ENCODE assay signal across 17 cellular contexts in the genomic region with DNA sequence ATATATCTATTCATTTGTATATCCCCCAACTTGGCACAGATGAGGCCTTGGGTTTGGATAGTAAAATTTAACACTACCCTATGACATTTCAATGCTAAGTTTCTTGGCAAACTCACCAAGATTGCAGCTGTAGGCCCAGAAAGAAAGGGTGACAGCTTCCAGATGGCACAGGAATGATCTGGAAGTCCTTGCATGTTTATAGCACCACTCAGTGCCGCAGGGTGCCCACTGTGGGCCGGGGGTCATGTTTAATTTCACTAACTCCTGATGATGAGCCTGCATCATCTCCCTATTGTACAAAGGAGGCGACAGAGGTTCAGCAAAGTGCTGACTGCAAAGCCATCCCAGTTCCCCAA.
DNase-seq lines count a peak whose midpoint lies in the region; ATAC-seq, FAIRE-seq and TF ChIP-seq lines count a peak whose summit lies in the region.
"Had no signal": no experiment of that assay in that cellular context is flagged by ENCODE, and none has a peak within 500 bp of the region (broad histone marks: within the 10 kb centered on the region; RNA-seq: fewer than 3 reads in every experiment).

No MANE protein-coding gene starts in this region.

- no peaks in the 10 kb centered on the region for H4K20me1 ChIP-seq in H1 (replicated peaks in 1 of 2; ENCODE audit: control insufficient read depth in 1 of 2, insufficient read depth in 2 of 2, low read length in 2 of 2)

- no peak overlapping the region for H2AFZ ChIP-seq in H1 (ENCODE audit: low read length)

- no peak overlapping the region for H3K4me2 ChIP-seq in H1 (ENCODE audit: insufficient read depth in 1 of 2, low read depth in 2 of 2, low read length in 2 of 2)
- H3K4me2 ChIP-seq: A549 had no signal

- no peak overlapping the region for H3K23ac ChIP-seq in H1 (ENCODE audit: insufficient read length)

- H3K18ac ChIP-seq in H1 (ENCODE audit: extremely low read depth, low read length), result no peak overlapping the region

- H3K79me2 ChIP-seq in H1 (ENCODE audit: control insufficient read depth in 1 of 2, insufficient read depth in 2 of 2, low read length in 2 of 2), result no peaks in the 10 kb centered on the region

- H3K23me2 ChIP-seq in H1 (ENCODE audit: low read depth, low read length), result no peaks in the 10 kb centered on the region

- H4K5ac ChIP-seq in H1 (ENCODE audit: insufficient read length, low read depth, low read length), result no peak overlapping the region

- intact Hi-C loops in activated naive CD4-positive, alpha-beta T cell treated with anti-CD3 and anti-CD28 coated beads for 36 hours (cut with micrococcal nuclease), result loop anchor here (1.0 kb wide), 1 partner anchor 31 kb away; no protein-coding TSS in a partner anchor
- intact Hi-C loops in kidney (cut with DNase I), result no loop called here

- no peaks in the 10 kb centered on the region for H3K9me3 Mint-ChIP-seq in activated naive CD4-positive, alpha-beta T cell treated with anti-CD3 and anti-CD28 coated beads for 36 hours
- H3K9me3 Mint-ChIP-seq in activated naive CD4-positive, alpha-beta T cell treated with anti-CD3 and anti-CD28 coated beads, Interleukin-2, amount 10 ng/mL, durations not matched to agents 7 days and 5 days, result no peaks in the 10 kb centered on the region
- H3K9me3 Mint-ChIP-seq in activated CD8-positive, alpha-beta memory T cell treated with anti-CD3 and anti-CD28 coated beads, Interleukin-2, amount 10 ng/mL, durations not matched to agents 7 days and 5 days (ENCODE audit: low read depth), result no peaks in the 10 kb centered on the region

- no peak for ATAC-seq in activated CD8-positive, alpha-beta memory T cell treated with anti-CD3 and anti-CD28 coated beads, Interleukin-2, amount 10 ng/mL, durations not matched to agents 7 days and 5 days
- ATAC-seq: A549 had no signal

- H3K4ac ChIP-seq in H1 (replicated peaks; ENCODE audit: insufficient read length, low read depth, low read length), result no peak overlapping the region

- H3K4me3 Mint-ChIP-seq in activated naive CD4-positive, alpha-beta T cell treated with anti-CD3 and anti-CD28 coated beads for 36 hours, result no peak overlapping the region
- H3K4me3 Mint-ChIP-seq in activated naive CD4-positive, alpha-beta T cell treated with anti-CD3 and anti-CD28 coated beads, Interleukin-2, amount 10 ng/mL, durations not matched to agents 7 days and 5 days, result no peak overlapping the region
- H3K4me3 Mint-ChIP-seq in activated CD8-positive, alpha-beta memory T cell treated with anti-CD3 and anti-CD28 coated beads, Interleukin-2, amount 10 ng/mL, durations not matched to agents 7 days and 5 days, result no peak overlapping the region

- no peak for TF ChIP-seq EP300 in H1 (IDR thresholded peaks at IDR 0.05; ENCODE audit: borderline replicate concordance in 1 of 2, low read depth in 2 of 2, low read length in 2 of 2)

- H4K8ac ChIP-seq in H1 (ENCODE audit: extremely low read depth, insufficient read depth, low read length), result no peak overlapping the region

- H2BK15ac ChIP-seq in H1 (ENCODE audit: low read length), result no peak overlapping the region

- no peak for DNase-seq in activated naive CD4-positive, alpha-beta T cell treated with anti-CD3 and anti-CD28 coated beads for 36 hours
- no peak for DNase-seq in activated naive CD4-positive, alpha-beta T cell treated with anti-CD3 and anti-CD28 coated beads, Interleukin-2, amount 10 ng/mL, durations not matched to agents 7 days and 5 days
- DNase-seq in H1 (ENCODE audit: low read depth in 1 of 2, low spot score in 2 of 2), result no peak
- DNase-seq in H7, result no peak
- no peak for DNase-seq in activated CD8-positive, alpha-beta memory T cell treated with anti-CD3 and anti-CD28 coated beads, Interleukin-2, amount 10 ng/mL, durations not matched to agents 7 days and 5 days
- no peak for DNase-seq in kidney
- DNase-seq: activated CD4-positive, alpha-beta T cell treated with anti-CD3 and anti-CD28 coated beads, Interleukin-2, amount 50 U/mL, for 48 hours; activated naive CD4-positive, alpha-beta T cell treated with Interleukin-2 at 50 U/mL for 16 hours; DND-41; NCI-H1436; NCI-H82; stimulated activated CD4-positive, alpha-beta T cell treated with anti-CD3 and anti-CD28 coated beads, Interleukin-12 subunit alpha, Interleukin-12 subunit beta, amount 100 ng/mL, for 4 hours; SW 1271 had no signal

- 93% methylated on average over 3 of the region's 3 CpGs; no CpG with 5 or more reads in 1 of the 2 experiments for WGBS in H1 (ENCODE audit: extremely low coverage in 1 of 2, insufficient coverage in 1 of 2, insufficient read length in 1 of 2, insufficient replicate concordance in 2 of 2, low coverage in 1 of 2, low lambda C conversion rate in 2 of 2, missing lambda C conversion rate in 1 of 2), 2 experiments
- WGBS in urinary bladder, result 33% methylated on average over 3 of the region's 3 CpGs

- H3K4me1 Mint-ChIP-seq in activated naive CD4-positive, alpha-beta T cell treated with anti-CD3 and anti-CD28 coated beads for 36 hours (ENCODE audit: low read depth), result peaks cover 33% of the 10 kb centered on the region
- H3K4me1 Mint-ChIP-seq in activated naive CD4-positive, alpha-beta T cell treated with anti-CD3 and anti-CD28 coated beads, Interleukin-2, amount 10 ng/mL, durations not matched to agents 7 days and 5 days, result peaks cover 50% of the 10 kb centered on the region
- peaks cover 39% of the 10 kb centered on the region for H3K4me1 Mint-ChIP-seq in activated CD8-positive, alpha-beta memory T cell treated with anti-CD3 and anti-CD28 coated beads, Interleukin-2, amount 10 ng/mL, durations not matched to agents 7 days and 5 days

- TF ChIP-seq CTCF in H1 (IDR thresholded peaks at IDR 0.05; ENCODE audit: control extremely low read depth in 1 of 3, insufficient read depth in 1 of 3, low read depth in 1 of 3, low read length in 3 of 3) (peak in 1 of 3 experiments; percentile 20; a peak in 2 of 4 replicates), kidney (IDR thresholded peaks at IDR 0.05; ENCODE audit: borderline replicate concordance, extremely low read depth, insufficient read depth) (no peak)

- no peak overlapping the region for H4K91ac ChIP-seq in H1 (replicated peaks; ENCODE audit: insufficient read length, low read length)

- H2AK5ac ChIP-seq in H1 (ENCODE audit: low read depth, low read length), result no peak overlapping the region

- no peak overlapping the region for H3K14ac ChIP-seq in H1 (ENCODE audit: insufficient read length)

- H2BK20ac ChIP-seq in H1 (ENCODE audit: low read length), result no peak overlapping the region

- H3K27me3 ChIP-seq in H1 (replicated peaks in 1 of 4; ENCODE audit: control insufficient read depth in 3 of 4, extremely low read depth in 1 of 4, insufficient read depth in 3 of 4, low read length in 3 of 4), result no peaks in the 10 kb centered on the region
- H3K27me3 ChIP-seq in muscle layer of duodenum (ENCODE audit: low read depth, low read length), result no peaks in the 10 kb centered on the region
- H3K27me3 ChIP-seq in H7 (ENCODE audit: control insufficient read depth, insufficient read depth, low read length), result no peaks in the 10 kb centered on the region

- TF ChIP-seq RAD21 in H1 (IDR thresholded peaks at IDR 0.05 in 1 of 2, conservative IDR thresholded peaks at IDR 0.05 in 1 of 2; ENCODE audit: low read depth in 2 of 2, low read length in 2 of 2), result peak; percentile 33 to 49; a peak in 3 of 4 replicates

- H3K4me1 ChIP-seq in H1 (replicated peaks in 1 of 4; ENCODE audit: control insufficient read depth in 3 of 4, insufficient read depth in 4 of 4, low read length in 3 of 4) (peaks cover 6 to 41% (median 17%) of the 10 kb centered on the region in 4 experiments), muscle layer of duodenum (ENCODE audit: control insufficient read depth in 1 of 2, insufficient read depth in 2 of 2, low read length in 2 of 2) (peaks cover 26 to 29% of the 10 kb centered on the region in 2 donors), urinary bladder (ENCODE audit: insufficient read depth) (no peaks in the 10 kb centered on the region), kidney (ENCODE audit: control insufficient read depth in 1 of 2, insufficient read depth in 1 of 2, low read depth in 1 of 2, low read length in 2 of 2) (peaks cover 3 to 5% of the 10 kb centered on the region in 2 donors)
- H3K4me1 ChIP-seq: A549 had no signal

- H3K9me3 ChIP-seq in H1 (ENCODE audit: insufficient read depth in 2 of 2, low read depth in 1 of 2, low read length in 1 of 2) (no peaks in the 10 kb centered on the region), muscle layer of duodenum (ENCODE audit: control insufficient read depth in 1 of 2, low read length in 2 of 2) (no peaks in the 10 kb centered on the region), kidney (ENCODE audit: control insufficient read depth in 1 of 2, low read length in 2 of 2) (no peaks in the 10 kb centered on the region)
- H3K9me3 ChIP-seq: A549 had no signal

- no peaks in the 10 kb centered on the region for H3K27me3 Mint-ChIP-seq in activated naive CD4-positive, alpha-beta T cell treated with anti-CD3 and anti-CD28 coated beads for 36 hours (ENCODE audit: low read depth)
- no peaks in the 10 kb centered on the region for H3K27me3 Mint-ChIP-seq in activated naive CD4-positive, alpha-beta T cell treated with anti-CD3 and anti-CD28 coated beads, Interleukin-2, amount 10 ng/mL, durations not matched to agents 7 days and 5 days
- H3K27me3 Mint-ChIP-seq in activated CD8-positive, alpha-beta memory T cell treated with anti-CD3 and anti-CD28 coated beads, Interleukin-2, amount 10 ng/mL, durations not matched to agents 7 days and 5 days, result no peaks in the 10 kb centered on the region

- H2BK12ac ChIP-seq in H1 (ENCODE audit: low read depth, low read length), result no peak overlapping the region; the same call in 1 of the 2 replicates

- POLR2A ChIA-PET in H1 (lab: Charles Lee; ENCODE audit: partially characterized antibody), result no interaction called here

- H3K27ac ChIP-seq in H1 (ENCODE audit: low read depth, low read length), result no peak overlapping the region
- H3K27ac ChIP-seq in muscle layer of duodenum (ENCODE audit: low read length), result peak overlapping the region; percentile 66
- H3K27ac ChIP-seq in urinary bladder (ENCODE audit: low read depth), result peak overlapping the region; percentile 72
- peak overlapping the region in 1 of 2 donors; percentile 29 for H3K27ac ChIP-seq in kidney (ENCODE audit: low read depth in 2 of 2, low read length in 2 of 2)
- H3K27ac ChIP-seq: A549 had no signal

- H2BK120ac ChIP-seq in H1 (replicated peaks; ENCODE audit: low read depth, low read length), result no peak overlapping the region

- no peaks in the 10 kb centered on the region for H3K36me3 Mint-ChIP-seq in activated naive CD4-positive, alpha-beta T cell treated with anti-CD3 and anti-CD28 coated beads for 36 hours (ENCODE audit: low read depth)
- H3K36me3 Mint-ChIP-seq in activated naive CD4-positive, alpha-beta T cell treated with anti-CD3 and anti-CD28 coated beads, Interleukin-2, amount 10 ng/mL, durations not matched to agents 7 days and 5 days, result peaks cover 12% of the 10 kb centered on the region
- H3K36me3 Mint-ChIP-seq in activated CD8-positive, alpha-beta memory T cell treated with anti-CD3 and anti-CD28 coated beads, Interleukin-2, amount 10 ng/mL, durations not matched to agents 7 days and 5 days, result peaks cover 3% of the 10 kb centered on the region

- H3K56ac ChIP-seq in H1 (replicated peaks; ENCODE audit: insufficient read length, low read depth, low read length), result no peak overlapping the region

- CTCF ChIA-PET in activated naive CD4-positive, alpha-beta T cell treated with anti-CD3 and anti-CD28 coated beads for 36 hours (lab: Charles Lee), result no interaction called here
- CTCF ChIA-PET in activated naive CD4-positive, alpha-beta T cell treated with anti-CD3 and anti-CD28 coated beads, Interleukin-2, amount 10 ng/mL, durations not matched to agents 7 days and 5 days (lab: Charles Lee), result no interaction called here
- CTCF ChIA-PET in H1 (lab: Charles Lee; ENCODE audit: partially characterized antibody), result interaction anchor here (0.6 to 1.2 kb wide), 4 partner anchors 9 to 98 kb away, joined by 3 to 6 read pairs (median 3); no protein-coding TSS in a partner anchor
- CTCF ChIA-PET in activated CD8-positive, alpha-beta memory T cell treated with anti-CD3 and anti-CD28 coated beads, Interleukin-2, amount 10 ng/mL, durations not matched to agents 7 days and 5 days (lab: Charles Lee), result interaction anchor here (0.7 kb wide), 1 partner anchor 17 kb away, joined by 3 read pairs; no protein-coding TSS in a partner anchor

- H3K4me3 ChIP-seq in H1 (ENCODE audit: extremely low read depth in 1 of 4, insufficient read depth in 2 of 4, low read depth in 3 of 4, low read length in 4 of 4) (no peak overlapping the region), muscle layer of duodenum (ENCODE audit: low read depth in 1 of 2, low read length in 2 of 2) (no peak overlapping the region), urinary bladder (ENCODE audit: low read depth, low read length) (no peak overlapping the region), H7 (ENCODE audit: insufficient read depth, low read depth, low read length) (no peak overlapping the region), kidney (ENCODE audit: low read length in 2 of 2) (no peak overlapping the region)
- H3K4me3 ChIP-seq: A549 had no signal

- no peak for FAIRE-seq in H1 (lab: Jason Lieb, UNC)
- no peak for FAIRE-seq in kidney (lab: Jason Lieb, UNC)
- FAIRE-seq: A549, HTR-8/SVneo had no signal

- H3K9ac ChIP-seq in H1 (replicated peaks in 1 of 4; ENCODE audit: extremely low read depth in 1 of 4, low read depth in 3 of 4, low read length in 3 of 4) (no peak overlapping the region), kidney (ENCODE audit: low read length in 2 of 2) (no peak overlapping the region)

- H2BK5ac ChIP-seq in H1 (ENCODE audit: low read depth, low read length), result no peak overlapping the region

- peak overlapping the region; percentile 11 for H3K27ac Mint-ChIP-seq in activated naive CD4-positive, alpha-beta T cell treated with anti-CD3 and anti-CD28 coated beads for 36 hours
- H3K27ac Mint-ChIP-seq in activated naive CD4-positive, alpha-beta T cell treated with anti-CD3 and anti-CD28 coated beads, Interleukin-2, amount 10 ng/mL, durations not matched to agents 7 days and 5 days, result no peak overlapping the region
- H3K27ac Mint-ChIP-seq in activated CD8-positive, alpha-beta memory T cell treated with anti-CD3 and anti-CD28 coated beads, Interleukin-2, amount 10 ng/mL, durations not matched to agents 7 days and 5 days, result no peak overlapping the region

- no peaks in the 10 kb centered on the region for H3K79me1 ChIP-seq in H1 (ENCODE audit: low read depth, low read length)

- H3K36me3 ChIP-seq in H1 (ENCODE audit: control insufficient read depth in 2 of 4, insufficient read depth in 4 of 4, low read length in 3 of 4) (no peaks in the 10 kb centered on the region), muscle layer of duodenum (ENCODE audit: control insufficient read depth in 1 of 2, insufficient read depth in 2 of 2, low read length in 2 of 2) (no peaks in the 10 kb centered on the region), urinary bladder (ENCODE audit: insufficient read depth) (no peaks in the 10 kb centered on the region), H7 (replicated peaks; ENCODE audit: control insufficient read depth, insufficient read depth, low read length) (no peaks in the 10 kb centered on the region), kidney (ENCODE audit: control insufficient read depth in 1 of 2, insufficient read depth in 2 of 2, low read length in 2 of 2) (no peaks in the 10 kb centered on the region)

- TF ChIP-seq POLR2A in H1 (IDR thresholded peaks at IDR 0.05; ENCODE audit: control extremely low read depth in 1 of 2, low read depth in 2 of 2, low read length in 2 of 2), result no peak

Comparison
In these comparisons a context has a peak if more than half of its experiments do, and no peak if none do; other contexts are left out.
1. CTCF ChIA-PET loops: an anchor here in H1 (0.6 to 1.2 kb wide) and activated CD8-positive, alpha-beta memory T cell treated with anti-CD3 and anti-CD28 coated beads, Interleukin-2, amount 10 ng/mL, durations not matched to agents 7 days and 5 days (0.7 kb wide); none called in activated naive CD4-positive, alpha-beta T cell treated with anti-CD3 and anti-CD28 coated beads for 36 hours and activated naive CD4-positive, alpha-beta T cell treated with anti-CD3 and anti-CD28 coated beads, Interleukin-2, amount 10 ng/mL, durations not matched to agents 7 days and 5 days.